ENCODE assay signal across 19 cellular contexts in the genomic region with DNA sequence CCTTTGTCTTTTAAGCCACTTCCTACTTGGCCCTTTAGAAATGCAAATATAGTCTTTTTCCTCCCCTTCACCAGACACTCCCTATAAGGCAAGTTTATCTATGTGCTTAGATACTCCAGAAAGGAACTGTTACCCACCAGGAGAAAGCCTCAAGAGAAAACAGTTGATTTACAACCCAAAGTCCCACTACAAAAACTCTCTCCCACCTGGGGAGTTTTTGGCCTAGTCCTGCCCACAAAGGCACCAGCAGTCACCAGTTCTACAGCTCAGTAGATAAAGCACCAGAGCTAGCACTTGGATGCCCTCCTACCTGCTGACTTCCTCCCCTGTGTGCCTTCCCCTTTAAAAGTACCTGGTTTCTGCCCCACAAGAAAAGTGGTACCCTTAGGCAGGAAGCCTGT. TPM values are rescaled to one million over a fixed set of nuclear protein-coding genes. Genes with fewer than 3 reads are reported as not detected.
DNase-seq lines count a peak whose midpoint lies in the region; ATAC-seq and TF ChIP-seq lines count a peak whose summit lies in the region.
"Had no signal": no experiment of that assay in that cellular context is flagged by ENCODE, and none has a peak within 500 bp of the region (broad histone marks: within the 10 kb centered on the region; RNA-seq: fewer than 3 reads in every experiment).

No MANE protein-coding gene starts in this region.

- no peak overlapping the region for H3K27ac ChIP-seq in endodermal cell (ENCODE audit: low read depth, low read length)
- H3K27ac ChIP-seq: PC-9, SK-N-MC had no signal

- peak overlapping the region; percentile 57 for H3K27ac Mint-ChIP-seq in endodermal cell
- peak overlapping the region; percentile 91 for H3K27ac Mint-ChIP-seq in progenitor cell of endocrine pancreas
- H3K27ac Mint-ChIP-seq: IgD-negative memory B cell had no signal

- H3K27me3 Mint-ChIP-seq in endodermal cell (ENCODE audit: insufficient read depth) (no peaks in the 10 kb centered on the region), progenitor cell of endocrine pancreas (no peaks in the 10 kb centered on the region)
- H3K27me3 Mint-ChIP-seq: IgD-negative memory B cell had no signal

- DNase-seq in NCI-H510A treated with DMSO at 0.1 percent for 48 hours (lab: John Stamatoyannopoulos, UW) (peak; percentile 82), NCI-H510A (lab: John Stamatoyannopoulos, UW) (no peak), endodermal cell (peak; percentile 68), iPS-NIHi7 (ENCODE audit: extremely low spot score) (peak; percentile 46), progenitor cell of endocrine pancreas (ENCODE audit: low spot score, unreplicated experiment) (no peak), DMS153 treated with DMSO at 0.1 percent for 48 hours (lab: John Stamatoyannopoulos, UW; ENCODE audit: unreplicated experiment) (no peak)
- no peak for DNase-seq in NK-92 treated with Interleukin-12 subunit alpha and Interleukin-12 subunit beta, amount 100 ng/mL, for 24 hours (lab: John Stamatoyannopoulos, UW)
- DNase-seq: 8988T, C1 segment of cervical spinal cord, EL, GOT3, NCI-H2029, NCI-H2227 treated with DMSO at 0.1 percent for 48 hours, NCI-H69, PC-9 had no signal

- no peaks in the 10 kb centered on the region for H3K4me1 ChIP-seq in endodermal cell (ENCODE audit: control insufficient read depth, insufficient read depth, low read length)

- H3K4me3 Mint-ChIP-seq in endodermal cell, result no peak overlapping the region
- H3K4me3 Mint-ChIP-seq in progenitor cell of endocrine pancreas (ENCODE audit: low read depth), result no peak overlapping the region
- H3K4me3 Mint-ChIP-seq: IgD-negative memory B cell had no signal

- peaks cover 32% of the 10 kb centered on the region for H3K4me1 Mint-ChIP-seq in endodermal cell
- peaks cover 18% of the 10 kb centered on the region for H3K4me1 Mint-ChIP-seq in progenitor cell of endocrine pancreas (ENCODE audit: low read depth)
- H3K4me1 Mint-ChIP-seq: IgD-negative memory B cell had no signal

- H3K9me3 Mint-ChIP-seq in endodermal cell (peaks cover 15% of the 10 kb centered on the region), progenitor cell of endocrine pancreas (ENCODE audit: low read depth) (peaks cover 6% of the 10 kb centered on the region)

- H3K4me3 ChIP-seq in endodermal cell (ENCODE audit: low read length), result no peak overlapping the region
- H3K4me3 ChIP-seq: PC-9, SK-N-MC had no signal

- no peak for ATAC-seq in GM18907 (IDR thresholded peaks at IDR 0.05; ENCODE audit: unreplicated experiment)
- ATAC-seq: Right ventricle myocardium inferior had no signal

- H3K36me3 Mint-ChIP-seq in endodermal cell (ENCODE audit: low read depth), result peaks cover 2% of the 10 kb centered on the region
- H3K36me3 Mint-ChIP-seq in progenitor cell of endocrine pancreas (ENCODE audit: insufficient read depth), result no peaks in the 10 kb centered on the region
- H3K36me3 Mint-ChIP-seq: IgD-negative memory B cell had no signal

- H3K27me3 ChIP-seq in endodermal cell (ENCODE audit: control insufficient read depth, insufficient read depth, low read length, poor library complexity, severe bottlenecking), result no peaks in the 10 kb centered on the region

- no peak overlapping the region for H3K9ac ChIP-seq in endodermal cell (ENCODE audit: extremely low read depth, low read length, poor library complexity, severe bottlenecking)

- no peaks in the 10 kb centered on the region for H3K36me3 ChIP-seq in endodermal cell (ENCODE audit: control insufficient read depth, insufficient read depth, low read length)

- peaks cover 13% of the 10 kb centered on the region for H3K9me3 ChIP-seq in endodermal cell (ENCODE audit: control insufficient read depth, low read length)

- TF ChIP-seq CTCF in endodermal cell (conservative IDR thresholded peaks at IDR 0.05) (no peak), progenitor cell of endocrine pancreas (IDR thresholded peaks at IDR 0.05; ENCODE audit: unreplicated experiment) (no peak)

RNA-seq across cellular contexts. Expression of a gene that starts 27.7 kb away (rescaled TPM):
- total RNA-seq in endodermal cell (not detected), progenitor cell of endocrine pancreas (not detected in 2 replicates)
- not detected for polyA plus RNA-seq in endodermal cell (2013, experiment 1 of 2)
- not detected for polyA plus RNA-seq in endodermal cell (2013, experiment 2 of 2)
- total RNA-seq: PC-9, Right ventricle myocardium inferior had no signal
- polyA plus RNA-seq: IgD-negative memory B cell had no signal

Comparison
In these comparisons a context has a peak if more than half of its experiments do, and no peak if none do; other contexts are left out.
1. DNase-seq: peak in NCI-H510A treated with DMSO at 0.1 percent for 48 hours (single experiment), endodermal cell (single experiment) and iPS-NIHi7 (single experiment); none in NCI-H510A (single experiment), progenitor cell of endocrine pancreas (single experiment), DMS153 treated with DMSO at 0.1 percent for 48 hours (single experiment) and NK-92 treated with Interleukin-12 subunit alpha and Interleukin-12 subunit beta, amount 100 ng/mL, for 24 hours (single experiment).